Comparison of ENCODE assay signal across 8 cellular contexts in genomic region chr17:49677933-49678847, GRCh38. TPM values are rescaled to one million over a fixed set of nuclear protein-coding genes. Genes with fewer than 3 reads are reported as not detected.
DNase-seq lines count a peak whose midpoint lies in the region; ATAC-seq and TF ChIP-seq lines count a peak whose summit lies in the region.

Gene SPOP (minus strand): TSS chr17:49678097. CDS start chr17:49622810, 55,287 bp downstream.

- peak; percentile 70 for ATAC-seq in GM21529 (IDR thresholded peaks at IDR 0.05; ENCODE audit: unreplicated experiment)
- peak; percentile 91 for ATAC-seq in PC-3

- peaks cover 11% of the 10 kb centered on the region; the same call in 1 of the 2 replicates for H3K36me3 ChIP-seq in PC-3 (ENCODE audit: low read depth, low read length)

- peak within 1 kb of the TSS; percentile 90 for H3K4me3 ChIP-seq in PC-3 (ENCODE audit: low read length)

- TF ChIP-seq EP300 in Ishikawa (IDR thresholded peaks at IDR 0.05; ENCODE audit: borderline replicate concordance), result no peak

- H2AFZ ChIP-seq in PC-3 (ENCODE audit: low read length), result peak within 1 kb of the TSS; percentile 89

- no peaks in the 10 kb centered on the region for H3F3A ChIP-seq in PC-3 (ENCODE audit: low read length, unreplicated experiment)

- H3K4me2 ChIP-seq in PC-3 (ENCODE audit: low read length), result peak within 1 kb of the TSS; percentile 99

- H3K9me2 ChIP-seq in PC-3 (replicated peaks; ENCODE audit: low read length), result no peaks in the 10 kb centered on the region

- H3K27ac ChIP-seq in PC-3 (ENCODE audit: low read length) (peak within 1 kb of the TSS; percentile 71), epithelial cell of prostate (peak within 1 kb of the TSS; percentile 84)

- 0 out of 2 replicates have a peak, but pooled peaks cover 9% of the 10 kb centered on the region for H4K20me1 ChIP-seq in PC-3 (ENCODE audit: low read length)

- no peak for TF ChIP-seq RAD21 in Ishikawa (IDR thresholded peaks at IDR 0.05; ENCODE audit: low read depth)

- H3K79me2 ChIP-seq in PC-3 (ENCODE audit: low read length), result peaks cover 40% of the 10 kb centered on the region

- TF ChIP-seq CTCF in PC-3 (conservative IDR thresholded peaks at IDR 0.05; ENCODE audit: low read depth, low read length), result no peak

- POLR2A ChIA-PET in PC-3 (lab: Charles Lee; ENCODE audit: unreplicated experiment), result interaction anchor here (0.8 kb wide), 1 partner anchor 31 kb away, joined by 10 read pairs; no protein-coding TSS in a partner anchor

- peaks cover 24% of the 10 kb centered on the region for H3K4me1 ChIP-seq in PC-3 (ENCODE audit: insufficient read depth, low read length)

- CTCF ChIA-PET in PC-3 (lab: Charles Lee), result no interaction called here

- no peaks in the 10 kb centered on the region for H3K9me3 ChIP-seq in PC-3 (ENCODE audit: low read length)

- peak within 1 kb of the TSS; percentile 91 for H3K9ac ChIP-seq in PC-3 (ENCODE audit: low read length)

- intact Hi-C loops in PC-3 (cut with micrococcal nuclease), result loop anchor here (5.0 kb wide), 1 partner anchor 41 kb away; no protein-coding TSS in a partner anchor

- H3K27me3 ChIP-seq in PC-3 (ENCODE audit: low read length), result no peaks in the 10 kb centered on the region

- DNase-seq in DMS 273 (lab: John Stamatoyannopoulos, UW; ENCODE audit: unreplicated experiment), result peak; percentile 99
- peak; percentile 100 for DNase-seq in PC-3
- DNase-seq in activated T-cell treated with anti-CD3 and anti-CD28 coated beads for 48 hours (ENCODE audit: low read depth), result peak; percentile 98
- peak; percentile 100 for DNase-seq in epithelial cell of prostate (ENCODE audit: low read depth, low spot score)
- peak; percentile 100 for DNase-seq in mucosa of gallbladder (ENCODE audit: low spot score)
- peak; percentile 98 for DNase-seq in stimulated activated CD8-positive, alpha-beta memory T cell treated with anti-CD3 and anti-CD28 coated beads, Interleukin-4, amount 100 ng/mL, for 4 hours (ENCODE audit: low read depth in 2 of 2, low spot score in 1 of 2)

- no TSS peak for BruUV-seq in PC-3 (replicated peaks; lab: Mats Ljungman, UMichigan)

TF ChIP-seq in Ishikawa, 13 proteins besides CTCF, POLR2A, EP300 and RAD21:
- TF ChIP-seq CEBPB (IDR thresholded peaks at IDR 0.05), result no peak
- peak; percentile 72 for TF ChIP-seq CREB1 (IDR thresholded peaks at IDR 0.05; ENCODE audit: low read depth)
- TF ChIP-seq TCF12 (IDR thresholded peaks at IDR 0.05; ENCODE audit: low read depth), result peak; percentile 50; the same call in 1 of the 2 replicates
- TF ChIP-seq TAF1 (IDR thresholded peaks at IDR 0.05; ENCODE audit: low read depth), result peak; percentile 31; the same call in 1 of the 2 replicates
- TF ChIP-seq USF1 (IDR thresholded peaks at IDR 0.05), result no peak
- TF ChIP-seq NFIC (IDR thresholded peaks at IDR 0.05), result 0 out of 2 replicates have a peak, but pooled peaks have one; percentile 10
- TF ChIP-seq ZBTB7A (IDR thresholded peaks at IDR 0.05; ENCODE audit: low read depth), result peak; percentile 86; the same call in 1 of the 2 replicates
- TF ChIP-seq MAX (IDR thresholded peaks at IDR 0.05), result peak; percentile 100

RNA-seq across cellular contexts. Expression of gene SPOP, which starts in this region (rescaled TPM):
- total RNA-seq in PC-3 (2014; rRNA removed), result 52.9 and 54.7 TPM in 2 replicates
- 78.3 TPM for total RNA-seq in mucosa of gallbladder

Comparison
In these comparisons a context has a peak if more than half of its experiments do, and no peak if none do; other contexts are left out.
1. Peak in every context shown above with its lines: DNase-seq, ATAC-seq, H3K4me3 ChIP-seq and H3K27ac ChIP-seq.